ENCODE assay signal across 1 cellular context in the genomic region with DNA sequence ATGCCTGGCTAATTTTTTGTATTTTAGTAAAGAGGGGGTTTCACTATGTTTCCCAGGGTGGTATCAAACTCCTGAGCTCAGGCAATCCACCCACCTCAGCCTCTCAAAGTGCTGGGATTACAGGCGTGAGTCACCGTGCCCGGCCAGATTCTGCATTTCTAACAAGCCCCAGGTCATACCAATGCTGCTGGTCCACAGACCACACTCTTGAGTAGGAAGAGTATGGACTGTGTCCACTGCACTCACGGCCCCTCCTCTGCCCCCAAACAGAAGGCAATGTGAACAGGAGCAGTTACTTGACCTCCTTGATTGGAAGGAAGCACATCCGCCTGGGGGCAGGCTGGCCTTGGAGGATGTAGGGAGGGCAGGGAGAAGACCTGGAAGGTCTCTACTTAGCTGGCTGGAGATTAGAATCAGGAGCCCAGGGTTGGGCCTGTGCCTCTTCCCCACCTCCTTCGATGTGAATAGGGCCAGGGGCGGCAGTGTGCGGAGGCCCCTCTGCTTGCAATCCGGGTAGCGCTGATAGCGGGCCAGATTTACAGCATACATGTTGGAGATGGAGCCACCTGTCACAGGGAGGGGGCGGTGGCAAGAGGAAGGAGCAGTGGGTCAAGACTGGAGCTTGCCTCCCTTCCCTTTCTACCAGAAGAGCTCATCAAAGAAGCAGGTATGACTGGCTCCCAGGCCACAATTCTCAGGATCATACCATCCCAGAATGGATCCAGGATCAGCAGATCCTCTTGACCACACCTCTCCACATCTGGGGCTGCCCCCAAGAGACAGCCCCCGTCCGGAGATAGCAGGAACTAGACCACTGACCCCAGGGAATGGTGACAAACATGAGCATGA.
TF ChIP-seq lines count a peak whose summit lies in the region.

No MANE protein-coding gene starts in this region.

TF ChIP-seq in K562, 482 proteins besides CTCF, POLR2A, EP300 and RAD21:
- TF ChIP-seq CHD2 (IDR thresholded peaks at IDR 0.05; ENCODE audit: low read depth, low read length), result no peak
- TF ChIP-seq, protein P1, sequence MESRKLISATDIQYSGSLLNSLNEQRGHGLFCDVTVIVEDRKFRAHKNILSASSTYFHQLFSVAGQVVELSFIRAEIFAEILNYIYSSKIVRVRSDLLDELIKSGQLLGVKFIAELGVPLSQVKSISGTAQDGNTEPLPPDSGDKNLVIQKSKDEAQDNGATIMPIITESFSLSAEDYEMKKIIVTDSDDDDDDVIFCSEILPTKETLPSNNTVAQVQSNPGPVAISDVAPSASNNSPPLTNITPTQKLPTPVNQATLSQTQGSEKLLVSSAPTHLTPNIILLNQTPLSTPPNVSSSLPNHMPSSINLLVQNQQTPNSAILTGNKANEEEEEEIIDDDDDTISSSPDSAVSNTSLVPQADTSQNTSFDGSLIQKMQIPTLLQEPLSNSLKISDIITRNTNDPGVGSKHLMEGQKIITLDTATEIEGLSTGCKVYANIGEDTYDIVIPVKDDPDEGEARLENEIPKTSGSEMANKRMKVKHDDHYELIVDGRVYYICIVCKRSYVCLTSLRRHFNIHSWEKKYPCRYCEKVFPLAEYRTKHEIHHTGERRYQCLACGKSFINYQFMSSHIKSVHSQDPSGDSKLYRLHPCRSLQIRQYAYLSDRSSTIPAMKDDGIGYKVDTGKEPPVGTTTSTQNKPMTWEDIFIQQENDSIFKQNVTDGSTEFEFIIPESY (CRISPR knock-in tag; IDR thresholded peaks at IDR 0.05), result 0 out of 2 replicates have a peak, but pooled peaks have one; percentile 31
